ENCODE assay signal across 33 cellular contexts in the genomic region with DNA sequence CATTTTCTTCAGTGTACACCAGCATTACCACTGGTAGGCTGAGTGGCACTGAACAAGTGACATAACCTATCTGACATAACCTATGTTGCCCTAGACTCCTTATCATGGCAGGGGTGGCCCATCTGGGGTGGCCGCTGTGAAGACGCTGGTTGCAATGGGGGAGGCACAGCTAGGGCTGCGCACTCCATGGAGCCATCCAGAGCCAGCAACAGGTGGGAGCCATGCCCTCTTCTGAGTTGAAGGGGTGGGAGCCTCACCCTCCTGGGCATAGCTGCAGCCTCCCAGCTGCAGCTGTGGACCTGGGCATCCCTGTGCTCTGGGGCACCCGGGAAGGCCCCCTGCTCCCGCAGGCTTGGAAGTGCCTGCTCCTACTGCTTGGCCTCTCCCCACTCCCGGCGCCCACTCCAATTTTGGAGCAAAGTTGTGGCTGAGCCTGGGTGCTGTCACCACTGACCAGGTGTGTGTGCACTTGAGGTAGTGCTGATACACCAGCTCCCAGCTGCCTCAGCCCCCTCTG.
"Had no signal": no experiment of that assay in that cellular context is flagged by ENCODE, and none has a peak within 500 bp of the region (broad histone marks: within the 10 kb centered on the region; RNA-seq: fewer than 3 reads in every experiment).

No MANE protein-coding gene starts in this region.

- H3K9me3 Mint-ChIP-seq: activated B cell treated with CpG ODN at 0.5 μM for 24 hours; activated CD8-positive, alpha-beta T cell treated with anti-CD3 and anti-CD28 coated beads for 36 hours; activated T-cell treated with anti-CD3 and anti-CD28 coated beads, Interleukin-2, amount 50 U/mL, for 4 hours; activated T-cell treated with anti-CD3 and anti-CD28 coated beads, Interleukin-2, amount 50 U/mL, for 72 hours; activated T-helper 17 cell treated with anti-CD3 and anti-CD28 coated beads, Interleukin-2, amount 50 U/mL, for 72 hours had no signal

- H3K27ac ChIP-seq: adrenal gland, body of pancreas, brain microvascular endothelial cell, breast epithelium, VCaP had no signal

- H3K27me3 Mint-ChIP-seq: activated CD4-positive, alpha-beta memory T cell treated with anti-CD3 and anti-CD28 coated beads for 36 hours; activated CD4-positive, alpha-beta T cell treated with anti-CD3 and anti-CD28 coated beads, Interleukin-2, amount 10 ng/mL, durations not matched to agents 24 days and 14 days; activated CD8-positive, alpha-beta T cell treated with anti-CD3 and anti-CD28 coated beads for 36 hours; activated T-helper 17 cell treated with anti-CD3 and anti-CD28 coated beads, Interleukin-2, amount 50 U/mL, for 72 hours; T-cell had no signal

- H3K27ac Mint-ChIP-seq: activated B cell treated with CpG ODN at 0.5 μM for 24 hours; activated CD4-positive, alpha-beta memory T cell treated with anti-CD3 and anti-CD28 coated beads for 36 hours; activated CD4-positive, alpha-beta T cell treated with anti-CD3 and anti-CD28 coated beads, Interleukin-2, amount 10 ng/mL, durations not matched to agents 24 days and 14 days; activated CD8-positive, alpha-beta T cell treated with anti-CD3 and anti-CD28 coated beads for 36 hours; activated naive CD4-positive, alpha-beta T cell treated with anti-CD3 and anti-CD28 coated beads for 36 hours; activated naive CD4-positive, alpha-beta T cell treated with anti-CD3 and anti-CD28 coated beads, Interleukin-2, amount 50 U/mL, for 72 hours; activated naive CD8-positive, alpha-beta T cell treated with anti-CD3 and anti-CD28 coated beads for 36 hours; activated T-cell treated with anti-CD3 and anti-CD28 coated beads, Interleukin-2, amount 50 U/mL, for 72 hours; activated T-helper 1 cell treated with anti-CD3 and anti-CD28 coated beads, Interleukin-12 subunit alpha, Interleukin-12 subunit beta, Interleukin-2, Interleukin-4 antibody, amounts not matched to agents 30 ng/mL and 10 ng/mL and 1 ng/mL, durations not matched to agents 14 hours and 24 hours and 36 hours; activated T-helper 17 cell treated with anti-CD3 and anti-CD28 coated beads, Interleukin-2, amount 50 U/mL, for 72 hours; T-cell; T-helper 17 cell had no signal

- H3K4me3 ChIP-seq: adrenal gland, body of pancreas, breast epithelium had no signal

- H3K4me1 Mint-ChIP-seq: activated B cell treated with CpG ODN at 0.5 μM for 24 hours; activated T-helper 17 cell treated with anti-CD3 and anti-CD28 coated beads, Interleukin-2, amount 50 U/mL, for 72 hours had no signal

- DNase-seq: activated B cell treated with CpG ODN at 0.5 μM for 24 hours; activated CD4-positive, alpha-beta memory T cell treated with anti-CD3 and anti-CD28 coated beads for 36 hours; activated CD4-positive, alpha-beta T cell treated with anti-CD3 and anti-CD28 coated beads for 4 hours; activated CD4-positive, alpha-beta T cell treated with anti-CD3 and anti-CD28 coated beads, Interleukin-2, amount 10 ng/mL, durations not matched to agents 24 days and 14 days; activated CD4-positive, alpha-beta T cell treated with anti-CD3 and anti-CD28 coated beads, Interleukin-2, amount 50 U/mL, for 1 hour; activated CD4-positive, alpha-beta T cell treated with anti-CD3 and anti-CD28 coated beads, Interleukin-2, amount 50 U/mL, for 4 hours; activated CD4-positive, CD25-positive, alpha-beta regulatory T cell treated with anti-CD3 and anti-CD28 coated beads, Interleukin-2, amount 50 U/mL, for 72 hours; activated CD8-positive, alpha-beta memory T cell treated with anti-CD3 and anti-CD28 coated beads, Interleukin-2, amount 50 U/mL, for 4 hours; activated CD8-positive, alpha-beta T cell treated with anti-CD3 and anti-CD28 coated beads for 36 hours; activated effector memory CD4-positive, alpha-beta T cell treated with anti-CD3 and anti-CD28 coated beads, Interleukin-2, amount 50 U/mL, for 16 hours; activated gamma-delta T cell treated with Interleukin-2 at 50 U/mL for 16 hours; activated naive CD4-positive, alpha-beta T cell; activated naive CD4-positive, alpha-beta T cell treated with anti-CD3 and anti-CD28 coated beads for 36 hours; activated naive CD4-positive, alpha-beta T cell treated with anti-CD3 and anti-CD28 coated beads, Interleukin-2, amount 50 U/mL, for 16 hours; activated naive CD8-positive, alpha-beta T cell treated with anti-CD3 and anti-CD28 coated beads for 36 hours; activated T-cell treated with anti-CD3 and anti-CD28 coated beads for 4 hours; activated T-cell treated with anti-CD3 and anti-CD28 coated beads, Interleukin-2, amount 50 U/mL, for 1 hour; activated T-cell treated with anti-CD3 and anti-CD28 coated beads, Interleukin-2, amount 50 U/mL, for 4 hours; activated T-cell treated with anti-CD3 and anti-CD28 coated beads, Interleukin-2, amount 50 U/mL, for 72 hours; adrenal gland; amniotic stem cell; aorta; body of pancreas; brain microvascular endothelial cell; central memory CD4-positive, alpha-beta T cell; T-cell; T-helper 17 cell; T-helper 9 cell had no signal

- H3K4me3 Mint-ChIP-seq: activated B cell treated with CpG ODN at 0.5 μM for 24 hours; activated CD4-positive, alpha-beta memory T cell treated with anti-CD3 and anti-CD28 coated beads for 36 hours; activated CD4-positive, alpha-beta T cell treated with anti-CD3 and anti-CD28 coated beads, Interleukin-2, amount 10 ng/mL, durations not matched to agents 24 days and 14 days; activated CD8-positive, alpha-beta T cell treated with anti-CD3 and anti-CD28 coated beads for 36 hours; activated naive CD4-positive, alpha-beta T cell treated with anti-CD3 and anti-CD28 coated beads for 36 hours; activated naive CD8-positive, alpha-beta T cell treated with anti-CD3 and anti-CD28 coated beads for 36 hours; activated T-cell treated with anti-CD3 and anti-CD28 coated beads, Interleukin-2, amount 50 U/mL, for 4 hours; activated T-cell treated with anti-CD3 and anti-CD28 coated beads, Interleukin-2, amount 50 U/mL, for 72 hours; activated T-helper 1 cell treated with anti-CD3 and anti-CD28 coated beads, Interleukin-12 subunit alpha, Interleukin-12 subunit beta, Interleukin-2, Interleukin-4 antibody, amounts not matched to agents 30 ng/mL and 10 ng/mL and 1 ng/mL, durations not matched to agents 14 hours and 24 hours and 36 hours; activated T-helper 17 cell treated with anti-CD3 and anti-CD28 coated beads, Interleukin-2, amount 50 U/mL, for 72 hours; T-cell; T-helper 17 cell had no signal

- H3K27me3 ChIP-seq: adrenal gland, body of pancreas, breast epithelium had no signal

- ATAC-seq: activated CD8-positive, alpha-beta T cell treated with anti-CD3 and anti-CD28 coated beads for 36 hours; activated naive CD4-positive, alpha-beta T cell treated with anti-CD3 and anti-CD28 coated beads, Interleukin-2, amount 50 U/mL, for 72 hours; activated T-cell treated with anti-CD3 and anti-CD28 coated beads, Interleukin-2, amount 50 U/mL, for 4 hours; activated T-cell treated with anti-CD3 and anti-CD28 coated beads, Interleukin-2, amount 50 U/mL, for 72 hours; activated T-helper 17 cell treated with anti-CD3 and anti-CD28 coated beads, Interleukin-2, amount 50 U/mL, for 72 hours; body of pancreas; T-cell; T-helper 17 cell had no signal

- H3K36me3 Mint-ChIP-seq: activated CD4-positive, alpha-beta memory T cell treated with anti-CD3 and anti-CD28 coated beads for 36 hours; activated naive CD8-positive, alpha-beta T cell treated with anti-CD3 and anti-CD28 coated beads for 36 hours; T-cell had no signal

- H3K36me3 ChIP-seq: adrenal gland, brain microvascular endothelial cell, breast epithelium had no signal

- H3K4me1 ChIP-seq: adrenal gland had no signal

- H3K9me3 ChIP-seq: adrenal gland, body of pancreas had no signal
